ENCODE assay signal across 13 cellular contexts in genomic region chr9:99828417-99829176, GRCh38. TPM values are rescaled to one million over a fixed set of nuclear protein-coding genes. Genes with fewer than 3 reads are reported as not detected.
A peak's percentile ranks its signal among the peaks of the same experiment; 100 is the strongest.
DNase-seq lines count a peak whose midpoint lies in the region; ATAC-seq and TF ChIP-seq lines count a peak whose summit lies in the region.
"Had no signal": no experiment of that assay in that cellular context is flagged by ENCODE, and none has a peak within 500 bp of the region (broad histone marks: within the 10 kb centered on the region; RNA-seq: fewer than 3 reads in every experiment).

No MANE protein-coding gene starts in this region.

- ATAC-seq in left colon = peak; percentile 40
- ATAC-seq in stimulated activated naive CD8-positive, alpha-beta T cell treated with anti-CD3 and anti-CD28 coated beads, Interleukin-15, amount 100 ng/mL, for 72 hours = no peak
- ATAC-seq: effector memory CD8-positive, alpha-beta T cell; naive thymus-derived CD4-positive, alpha-beta T cell had no signal

- TF ChIP-seq CTCF in chondrocyte (IDR thresholded peaks at IDR 0.05) = no peak

- DNase-seq in NCI-H2227 (lab: John Stamatoyannopoulos, UW; ENCODE audit: unreplicated experiment) (peak; percentile 6), NCI-H2227 treated with DMSO at 0.1 percent for 48 hours (lab: John Stamatoyannopoulos, UW) (no peak), chondrocyte (ENCODE audit: low spot score) (no peak), left colon (no peak), KG1 (lab: John Stamatoyannopoulos, UW) (no peak), EL (no peak), Kasumi-1 (lab: John Stamatoyannopoulos, UW) (no peak)
- no peak for DNase-seq in stimulated activated naive CD8-positive, alpha-beta T cell treated with anti-CD3 and anti-CD28 coated beads, Interleukin-15, amount 100 ng/mL, for 72 hours
- DNase-seq: activated CD4-positive, alpha-beta memory T cell treated with anti-CD3 and anti-CD28 coated beads, Interleukin-2, amount 10 ng/mL, durations not matched to agents 7 days and 5 days; Caco-2; effector memory CD8-positive, alpha-beta T cell; NCI-H2081 treated with DMSO at 0.1 percent for 48 hours had no signal

- H3K36me3 Mint-ChIP-seq in chondrocyte (ENCODE audit: low read depth) = peaks cover 5% of the 10 kb centered on the region

- intact Hi-C loops in left colon (cut with DNase I, micrococcal nuclease) = no loop called here

- peak overlapping the region; percentile 54 for H3K4me3 Mint-ChIP-seq in chondrocyte (ENCODE audit: unreplicated experiment)
- H3K4me3 Mint-ChIP-seq in stimulated activated naive CD8-positive, alpha-beta T cell treated with anti-CD3 and anti-CD28 coated beads, Interleukin-15, amount 100 ng/mL, for 72 hours = peak overlapping the region; percentile 42 to 70
- H3K4me3 Mint-ChIP-seq: activated CD4-positive, alpha-beta memory T cell treated with anti-CD3 and anti-CD28 coated beads, Interleukin-2, amount 10 ng/mL, durations not matched to agents 7 days and 5 days; naive thymus-derived CD4-positive, alpha-beta T cell had no signal

- peaks cover 22% of the 10 kb centered on the region for H3K4me1 Mint-ChIP-seq in chondrocyte (ENCODE audit: low read depth)
- peaks cover 66% of the 10 kb centered on the region for H3K4me1 Mint-ChIP-seq in stimulated activated naive CD8-positive, alpha-beta T cell treated with anti-CD3 and anti-CD28 coated beads, Interleukin-15, amount 100 ng/mL, for 72 hours

- no peak overlapping the region for H3K27ac Mint-ChIP-seq in chondrocyte (ENCODE audit: unreplicated experiment)
- H3K27ac Mint-ChIP-seq in stimulated activated naive CD8-positive, alpha-beta T cell treated with anti-CD3 and anti-CD28 coated beads, Interleukin-15, amount 100 ng/mL, for 72 hours = peak overlapping the region in 1 of 2 donors; percentile 42
- H3K27ac Mint-ChIP-seq: activated CD4-positive, alpha-beta memory T cell treated with anti-CD3 and anti-CD28 coated beads, Interleukin-2, amount 10 ng/mL, durations not matched to agents 7 days and 5 days had no signal

- H3K27me3 Mint-ChIP-seq in chondrocyte (ENCODE audit: low read depth) = peaks cover 44% of the 10 kb centered on the region
- H3K27me3 Mint-ChIP-seq in stimulated activated naive CD8-positive, alpha-beta T cell treated with anti-CD3 and anti-CD28 coated beads, Interleukin-15, amount 100 ng/mL, for 72 hours = peaks cover 15% of the 10 kb centered on the region

- H3K9me3 Mint-ChIP-seq in chondrocyte (ENCODE audit: low read depth) = no peaks in the 10 kb centered on the region
- no peaks in the 10 kb centered on the region for H3K9me3 Mint-ChIP-seq in stimulated activated naive CD8-positive, alpha-beta T cell treated with anti-CD3 and anti-CD28 coated beads, Interleukin-15, amount 100 ng/mL, for 72 hours
- H3K9me3 Mint-ChIP-seq: activated CD4-positive, alpha-beta memory T cell treated with anti-CD3 and anti-CD28 coated beads, Interleukin-2, amount 10 ng/mL, durations not matched to agents 7 days and 5 days; effector memory CD8-positive, alpha-beta T cell had no signal

RNA-seq across cellular contexts. Expression of gene NR4A3, which starts 6.9 kb away (rescaled TPM):
- 0.34 to 1.3 TPM (median 1.2 TPM) in 3 replicates for total RNA-seq in chondrocyte
- total RNA-seq in left colon = 1 to 10 TPM in 1 of 2 donors, under 1 TPM in 1; 0.61 to 3.8 TPM
